11 cellular contexts compared by ENCODE assay signal in the genomic region with DNA sequence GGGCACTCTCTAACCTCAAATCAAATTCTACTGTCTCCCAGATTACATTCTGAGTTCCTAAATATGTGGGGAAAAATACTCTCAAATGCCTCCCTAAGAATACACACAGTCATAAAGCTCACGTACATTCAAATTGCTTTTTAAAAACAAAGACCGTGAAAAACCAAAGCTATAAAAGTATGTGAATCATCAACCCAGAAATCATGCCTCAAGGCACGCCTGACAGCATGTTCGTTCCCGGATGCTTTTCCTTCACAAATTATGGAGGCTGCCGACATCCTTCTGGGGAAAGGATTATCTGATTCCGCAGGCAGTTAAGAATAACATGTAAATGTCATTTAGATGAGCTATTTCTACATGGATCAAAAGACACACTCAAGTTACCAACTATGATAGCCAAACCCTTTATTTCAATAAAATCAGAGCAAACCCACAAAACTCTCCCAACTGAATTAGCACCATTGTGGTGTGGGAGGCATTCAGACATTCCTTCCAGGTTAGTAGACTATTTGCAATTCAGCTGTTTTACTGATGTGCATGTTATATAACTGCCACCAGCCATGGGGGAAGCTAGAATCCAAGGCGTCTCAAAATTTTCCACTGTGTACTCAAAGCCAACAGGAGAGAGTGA.
DNase-seq lines count a peak whose midpoint lies in the region; TF ChIP-seq lines count a peak whose summit lies in the region.
"Had no signal": no experiment of that assay in that cellular context is flagged by ENCODE, and none has a peak within 500 bp of the region (broad histone marks: within the 10 kb centered on the region; RNA-seq: fewer than 3 reads in every experiment).

No MANE protein-coding gene starts in this region.

- intact Hi-C loops in breast epithelium (cut with DNase I; ENCODE audit: low total_unique reads), result no loop called here

- H3K36me3 ChIP-seq in breast epithelium, result no peaks in the 10 kb centered on the region

- no peaks in the 10 kb centered on the region for H3K4me1 ChIP-seq in breast epithelium

- TF ChIP-seq POLR2A in breast epithelium (IDR thresholded peaks at IDR 0.05), result no peak

- peak overlapping the region; percentile 63 to 87 for H3K27ac ChIP-seq in breast epithelium

- no peak overlapping the region for H3K4me3 ChIP-seq in breast epithelium

- peak; percentile 91 for DNase-seq in LHCN-M2 (ENCODE audit: low read depth)
- DNase-seq in breast epithelium (ENCODE audit: low spot score in 2 of 2), result peak in 1 of 2 donors; percentile 22
- DNase-seq in left kidney (ENCODE audit: low read depth, low spot score), result peak; percentile 70
- DNase-seq in GDM1 (lab: John Stamatoyannopoulos, UW), result no peak
- no peak for DNase-seq in NCI-H345 (lab: John Stamatoyannopoulos, UW)
- DNase-seq in NCI-H1417 treated with DMSO at 0.1 percent for 48 hours (lab: John Stamatoyannopoulos, UW), result no peak
- DNase-seq in GM10266 (ENCODE audit: extremely low spot score), result no peak
- DNase-seq: activated naive CD8-positive, alpha-beta T cell treated with anti-CD3 and anti-CD28 coated beads for 36 hours; glutamatergic neuron; NCI-H774; nephron progenitor cell had no signal

- H3K9me3 ChIP-seq in breast epithelium, result no peaks in the 10 kb centered on the region

- TF ChIP-seq CTCF in breast epithelium (IDR thresholded peaks at IDR 0.05), result no peak
- TF ChIP-seq CTCF in GM10266 (IDR thresholded peaks at IDR 0.05; ENCODE audit: control insufficient read depth, insufficient read depth, low read depth, missing control alignments), result no peak

- no peaks in the 10 kb centered on the region for H3K27me3 ChIP-seq in breast epithelium

Comparison
In these comparisons a context has a peak if more than half of its experiments do, and no peak if none do; other contexts are left out.
1. DNase-seq: peak in LHCN-M2 (single experiment) and left kidney (single experiment); none in GDM1 (single experiment), NCI-H345 (single experiment), NCI-H1417 treated with DMSO at 0.1 percent for 48 hours (single experiment) and GM10266 (single experiment).